In genomic region chr6:11354019-11354418, GRCh38 we compare ENCODE assay signal across 8 cellular contexts.
A peak's percentile ranks its signal among the peaks of the same experiment; 100 is the strongest.
DNase-seq lines count a peak whose midpoint lies in the region; ATAC-seq lines count a peak whose summit lies in the region.
"Had no signal": no experiment of that assay in that cellular context is flagged by ENCODE, and none has a peak within 500 bp of the region (broad histone marks: within the 10 kb centered on the region; RNA-seq: fewer than 3 reads in every experiment).

No MANE protein-coding gene starts in this region.

- H3K4me2 ChIP-seq in skeletal muscle satellite cell (ENCODE audit: low read length) = peak overlapping the region; percentile 47

- peak overlapping the region; percentile 51 for H3K27ac ChIP-seq in epithelial cell of prostate
- H3K27ac ChIP-seq: SK-N-MC had no signal

- H3K4me3 ChIP-seq in skeletal muscle satellite cell (ENCODE audit: low read length) = no peak overlapping the region
- H3K4me3 ChIP-seq: SK-N-MC had no signal

- peak; percentile 48 to 60 for DNase-seq in activated CD8-positive, alpha-beta memory T cell treated with anti-CD3 and anti-CD28 coated beads for 4 hours (ENCODE audit: low read depth in 2 of 2)
- DNase-seq in epithelial cell of prostate (ENCODE audit: low read depth, low spot score) (no peak), NCI-H146 treated with DMSO at 0.1 percent for 48 hours (lab: John Stamatoyannopoulos, UW; ENCODE audit: unreplicated experiment) (no peak)

- no peaks in the 10 kb centered on the region for H3K36me3 ChIP-seq in skeletal muscle satellite cell (ENCODE audit: insufficient read depth, low read length)

- no peaks in the 10 kb centered on the region for H3K9me3 ChIP-seq in skeletal muscle satellite cell (replicated peaks; ENCODE audit: low read length)

- ATAC-seq in HG02678 (IDR thresholded peaks at IDR 0.05; ENCODE audit: unreplicated experiment) = peak; percentile 70
- no peak for ATAC-seq in HG02885 (IDR thresholded peaks at IDR 0.05; ENCODE audit: poor library complexity, unreplicated experiment)
- ATAC-seq in HG03175 (IDR thresholded peaks at IDR 0.05; ENCODE audit: unreplicated experiment) = no peak

- no peaks in the 10 kb centered on the region for H3K27me3 ChIP-seq in skeletal muscle satellite cell (ENCODE audit: control insufficient read depth, insufficient read depth, low read length)

- H3K4me1 ChIP-seq in skeletal muscle satellite cell (ENCODE audit: control insufficient read depth, insufficient read depth, low read length) = peaks cover 15% of the 10 kb centered on the region

- peak overlapping the region; percentile 41 for H3K9ac ChIP-seq in skeletal muscle satellite cell (ENCODE audit: low read depth, low read length)

Comparison
In these comparisons a context has a peak if more than half of its experiments do, and no peak if none do; other contexts are left out.
1. DNase-seq: peak in activated CD8-positive, alpha-beta memory T cell treated with anti-CD3 and anti-CD28 coated beads for 4 hours (2 of 2); none in epithelial cell of prostate (single experiment) and NCI-H146 treated with DMSO at 0.1 percent for 48 hours (single experiment).